In the genomic region with DNA sequence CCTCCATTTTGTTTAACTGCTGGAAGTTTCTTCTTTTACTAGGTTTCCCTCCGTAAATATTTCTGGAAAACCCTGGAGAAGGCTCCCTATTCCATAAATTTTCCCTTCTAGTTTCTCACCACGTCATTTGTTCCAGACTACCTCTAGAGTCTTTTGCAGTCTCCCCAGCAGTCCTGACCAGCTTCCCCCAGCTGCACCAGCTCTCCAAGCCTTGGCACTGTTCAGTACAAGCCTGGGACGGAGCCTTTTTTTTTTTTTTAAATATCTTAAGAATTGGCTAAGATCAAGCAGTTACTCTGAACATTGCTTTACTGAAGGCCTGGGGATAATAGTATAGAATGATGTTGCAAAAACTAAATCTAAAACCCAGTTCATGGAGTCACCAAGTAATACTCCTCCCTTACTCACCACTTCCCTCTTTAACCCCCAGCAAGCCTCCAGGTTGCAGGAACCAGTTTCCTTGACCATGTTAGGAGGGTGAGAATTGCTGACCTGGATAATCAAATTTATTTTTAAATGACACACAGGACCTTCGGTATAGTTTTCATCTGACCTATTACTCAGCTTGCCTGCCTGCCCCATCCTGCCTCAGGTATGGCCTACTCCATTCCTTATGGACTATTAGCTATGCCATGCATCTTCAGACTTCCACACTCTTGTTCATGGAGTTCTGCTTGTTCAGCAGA, we compare ENCODE assay signal across 8 cellular contexts. TPM values are rescaled to one million over a fixed set of nuclear protein-coding genes. Genes with fewer than 3 reads are reported as not detected.
DNase-seq lines count a peak whose midpoint lies in the region; ATAC-seq lines count a peak whose summit lies in the region.

No MANE protein-coding gene starts in this region.

- H3K9ac ChIP-seq in adipocyte (ENCODE audit: low read length) = peak overlapping the region; percentile 81

- ATAC-seq in GM19023 (IDR thresholded peaks at IDR 0.05; ENCODE audit: unreplicated experiment) = peak; percentile 21
- peak; percentile 30 for ATAC-seq in HG03442 (IDR thresholded peaks at IDR 0.05; ENCODE audit: unreplicated experiment)

- peak overlapping the region; percentile 80 for H3K4me3 ChIP-seq in adipocyte (ENCODE audit: low read length)
- no peak overlapping the region for H3K4me3 ChIP-seq in SJCRH30

- no peaks in the 10 kb centered on the region for H3K9me3 ChIP-seq in adipocyte (ENCODE audit: control insufficient read depth, low read length)
- no peaks in the 10 kb centered on the region for H3K9me3 ChIP-seq in SJCRH30 (replicated peaks)

- H3K27me3 ChIP-seq in adipocyte (replicated peaks; ENCODE audit: control insufficient read depth, insufficient read depth, low read length) (no peaks in the 10 kb centered on the region), SJCRH30 (no peaks in the 10 kb centered on the region)

- DNase-seq in adipocyte (ENCODE audit: low read depth) = no peak
- DNase-seq in medulla oblongata (ENCODE audit: extremely low spot score) = peak; percentile 27
- DNase-seq in SJCRH30 = no peak
- DNase-seq in DMS 273 (lab: John Stamatoyannopoulos, UW; ENCODE audit: unreplicated experiment) = no peak
- DNase-seq in D341Med (ENCODE audit: low spot score) = no peak
- no peak for DNase-seq in hippocampal formation (lab: John Stamatoyannopoulos, UW)

- H3K4me1 ChIP-seq in adipocyte (ENCODE audit: control insufficient read depth, insufficient read depth, low read length) (peaks cover 4% of the 10 kb centered on the region), SJCRH30 (no peaks in the 10 kb centered on the region)

- H3K36me3 ChIP-seq in adipocyte (ENCODE audit: control insufficient read depth, insufficient read depth, low read length, severe bottlenecking) (no peaks in the 10 kb centered on the region), SJCRH30 (no peaks in the 10 kb centered on the region)

- H3K27ac ChIP-seq in SJCRH30 = no peak overlapping the region

RNA-seq across cellular contexts. Expression of gene RTP4, which starts 0.7 kb away (rescaled TPM):
- total RNA-seq in SJCRH30 (2014; rRNA removed; shearing (Covaris generic)) = not detected in 2 replicates
